ENCODE assay signal across 17 cellular contexts in genomic region chr1:185916866-185917265, GRCh38.
A peak's percentile ranks its signal among the peaks of the same experiment; 100 is the strongest.
DNase-seq lines count a peak whose midpoint lies in the region; ATAC-seq, FAIRE-seq and TF ChIP-seq lines count a peak whose summit lies in the region.
"Had no signal": no experiment of that assay in that cellular context is flagged by ENCODE, and none has a peak within 500 bp of the region (broad histone marks: within the 10 kb centered on the region; RNA-seq: fewer than 3 reads in every experiment).

No MANE protein-coding gene starts in this region.

- no peak overlapping the region for H4K5ac ChIP-seq in IMR-90 (ENCODE audit: low read depth, low read length)

- H3K36me3 Mint-ChIP-seq in activated T-helper 17 cell treated with anti-CD3 and anti-CD28 coated beads, Interleukin-2, amount 50 U/mL, for 72 hours (ENCODE audit: low read depth): no peaks in the 10 kb centered on the region
- H3K36me3 Mint-ChIP-seq in neural progenitor cell: no peaks in the 10 kb centered on the region

- TF ChIP-seq CTCF in IMR-90 (conservative IDR thresholded peaks at IDR 0.05; ENCODE audit: low read depth, low read length) (no peak), fibroblast of mammary gland (conservative IDR thresholded peaks at IDR 0.05; ENCODE audit: control insufficient read depth, insufficient read depth, low read depth, low read length) (no peak), neural progenitor cell (IDR thresholded peaks at IDR 0.05) (no peak)

- H3K4me3 Mint-ChIP-seq in activated T-helper 17 cell treated with anti-CD3 and anti-CD28 coated beads, Interleukin-2, amount 50 U/mL, for 72 hours: no peak overlapping the region
- no peak overlapping the region for H3K4me3 Mint-ChIP-seq in neural progenitor cell

- no peaks in the 10 kb centered on the region for H3K79me1 ChIP-seq in IMR-90 (ENCODE audit: low read depth in 1 of 2, low read length in 2 of 2)

- no peaks in the 10 kb centered on the region for H3K4me1 ChIP-seq in IMR-90 (ENCODE audit: control insufficient read depth, insufficient read depth, low read length)
- H3K4me1 ChIP-seq in neural progenitor cell: peaks cover 22% of the 10 kb centered on the region
- H3K4me1 ChIP-seq: A549 had no signal

- DNase-seq in AG08395 (ENCODE audit: low spot score) (peak; percentile 26), IMR-90 (peak; percentile 31), fibroblast of mammary gland (ENCODE audit: low read depth) (peak; percentile 71), neural progenitor cell (ENCODE audit: low spot score) (no peak), HTR-8/SVneo (ENCODE audit: insufficient read length, low spot score) (no peak)
- no peak for DNase-seq in stimulated activated CD4-positive, alpha-beta T cell treated with anti-CD3 and anti-CD28 coated beads, Interleukin-2, amount 100 ng/mL, for 48 hours
- DNase-seq: H7, NCI-H1436, NCI-H2081 treated with DMSO at 0.1 percent for 48 hours, NCI-H524, SHP77, SK-N-SH had no signal

- H2BK120ac ChIP-seq in IMR-90 (ENCODE audit: low read depth, low read length): no peak overlapping the region

- H3K4me3 ChIP-seq in IMR-90 (ENCODE audit: insufficient read depth, low read depth, low read length) (no peak overlapping the region), fibroblast of mammary gland (ENCODE audit: control insufficient read depth, low read depth, low read length) (no peak overlapping the region), neural progenitor cell (no peak overlapping the region)
- H3K4me3 ChIP-seq: A549 had no signal

- ATAC-seq in IMR-90 (ENCODE audit: low read depth) (no peak), HG02678 (IDR thresholded peaks at IDR 0.05; ENCODE audit: unreplicated experiment) (no peak)
- peak; percentile 42 for ATAC-seq in activated T-helper 17 cell treated with anti-CD3 and anti-CD28 coated beads, Interleukin-2, amount 50 U/mL, for 72 hours (replicated peaks)

- no peaks in the 10 kb centered on the region for H3K4me1 Mint-ChIP-seq in activated T-helper 17 cell treated with anti-CD3 and anti-CD28 coated beads, Interleukin-2, amount 50 U/mL, for 72 hours
- H3K4me1 Mint-ChIP-seq in neural progenitor cell: peaks cover 2% of the 10 kb centered on the region

- no peak overlapping the region for H3K14ac ChIP-seq in IMR-90 (replicated peaks; ENCODE audit: low read depth, low read length)

- H3K18ac ChIP-seq in IMR-90 (ENCODE audit: low read depth, low read length): no peak overlapping the region

- no peak overlapping the region for H4K8ac ChIP-seq in IMR-90 (ENCODE audit: low read depth in 2 of 2, low read length in 2 of 2)

- POLR2A ChIA-PET in IMR-90 (lab: Charles Lee; ENCODE audit: unreplicated experiment): no interaction called here

- H3F3A ChIP-seq in neural progenitor cell (ENCODE audit: low read depth): peaks cover 10% of the 10 kb centered on the region

- H2BK20ac ChIP-seq in IMR-90 (ENCODE audit: low read depth, low read length): no peak overlapping the region

- H2BK5ac ChIP-seq in IMR-90 (ENCODE audit: low read depth, low read length, poor library complexity, severe bottlenecking): no peak overlapping the region

- no peaks in the 10 kb centered on the region for H3K27me3 ChIP-seq in IMR-90 (ENCODE audit: control insufficient read depth, insufficient read depth, low read length)
- no peaks in the 10 kb centered on the region for H3K27me3 ChIP-seq in neural progenitor cell

- BruUV-seq in IMR-90 (replicated peaks; lab: Mats Ljungman, UMichigan): no TSS peak

- no peaks in the 10 kb centered on the region for H3K79me2 ChIP-seq in neural progenitor cell (ENCODE audit: low read depth)

- no peaks in the 10 kb centered on the region for H3K9me3 Mint-ChIP-seq in activated T-helper 17 cell treated with anti-CD3 and anti-CD28 coated beads, Interleukin-2, amount 50 U/mL, for 72 hours
- no peaks in the 10 kb centered on the region for H3K9me3 Mint-ChIP-seq in neural progenitor cell

- no peak overlapping the region for H2BK15ac ChIP-seq in IMR-90 (ENCODE audit: low read depth, low read length)

- H3K4me2 ChIP-seq in IMR-90 (ENCODE audit: low read depth, low read length) (no peak overlapping the region), neural progenitor cell (no peak overlapping the region)
- H3K4me2 ChIP-seq: A549, SK-N-SH had no signal

- H4K91ac ChIP-seq in IMR-90 (ENCODE audit: insufficient read depth, low read depth, low read length): no peak overlapping the region

- dilution Hi-C loops in IMR-90 (cut with HindIII; ENCODE audit: low sequenced_read_pairs, unreplicated experiment): no loop called here

- no peak for TF ChIP-seq POLR2A in IMR-90 (IDR thresholded peaks at IDR 0.05; ENCODE audit: low read depth, low read length)

- no peak overlapping the region for H3K27ac Mint-ChIP-seq in activated T-helper 17 cell treated with anti-CD3 and anti-CD28 coated beads, Interleukin-2, amount 50 U/mL, for 72 hours
- H3K27ac Mint-ChIP-seq in neural progenitor cell: no peak overlapping the region

- H4K20me1 ChIP-seq in IMR-90 (ENCODE audit: insufficient read depth, low read length) (no peaks in the 10 kb centered on the region), neural progenitor cell (ENCODE audit: low read depth) (no peaks in the 10 kb centered on the region)

- no peak overlapping the region for H2AK5ac ChIP-seq in IMR-90 (ENCODE audit: low read depth, low read length)

- no peak overlapping the region for H3K56ac ChIP-seq in IMR-90 (ENCODE audit: extremely low read depth, insufficient read depth, low read length)

- in situ Hi-C loops in IMR-90 (cut with MboI; ENCODE audit: low sequenced_read_pairs): no loop called here

- no peak overlapping the region for H3K23ac ChIP-seq in IMR-90 (ENCODE audit: low read depth, low read length)

- intact Hi-C loops in IMR-90 (cut with micrococcal nuclease): no loop called here

- peaks cover 13% of the 10 kb centered on the region for H3K27me3 Mint-ChIP-seq in activated T-helper 17 cell treated with anti-CD3 and anti-CD28 coated beads, Interleukin-2, amount 50 U/mL, for 72 hours
- no peaks in the 10 kb centered on the region for H3K27me3 Mint-ChIP-seq in neural progenitor cell (ENCODE audit: insufficient read depth, low read depth)

- H3K9me1 ChIP-seq in IMR-90 (ENCODE audit: insufficient read depth, low read length): no peaks in the 10 kb centered on the region

- H2AFZ ChIP-seq in IMR-90 (replicated peaks; ENCODE audit: low read length, poor library complexity) (no peak overlapping the region), neural progenitor cell (replicated peaks) (no peak overlapping the region)

- H3K4ac ChIP-seq in IMR-90 (ENCODE audit: low read depth, low read length): no peak overlapping the region

- no peak for TF ChIP-seq RAD21 in IMR-90 (IDR thresholded peaks at IDR 0.05; ENCODE audit: low read length)

- H3K9me3 ChIP-seq in IMR-90 (ENCODE audit: control insufficient read depth, insufficient read depth, low read length): no peaks in the 10 kb centered on the region
- no peaks in the 10 kb centered on the region for H3K9me3 ChIP-seq in neural progenitor cell (ENCODE audit: low read depth)
- H3K9me3 ChIP-seq: A549, SK-N-SH had no signal

- no peak for FAIRE-seq in HTR-8/SVneo (lab: Jason Lieb, UNC)
- FAIRE-seq: A549, GM19239 had no signal

- H3K9ac ChIP-seq in IMR-90 (ENCODE audit: low read depth, low read length) (no peak overlapping the region), neural progenitor cell (no peak overlapping the region)
- H3K9ac ChIP-seq: SK-N-SH had no signal

- H2AK9ac ChIP-seq in IMR-90 (replicated peaks; ENCODE audit: low read depth, low read length, poor library complexity): no peak overlapping the region

- CTCF ChIA-PET in IMR-90 (lab: Yijun Ruan, JAX): no interaction called here

- no peaks in the 10 kb centered on the region for H3K36me3 ChIP-seq in IMR-90 (ENCODE audit: control insufficient read depth, insufficient read depth, low read length)
- no peaks in the 10 kb centered on the region for H3K36me3 ChIP-seq in neural progenitor cell

- H3K27ac ChIP-seq in IMR-90 (ENCODE audit: insufficient read depth, low read length): no peak overlapping the region
- no peak overlapping the region for H3K27ac ChIP-seq in neural progenitor cell
- H3K27ac ChIP-seq: A549, C4-2B had no signal

TF ChIP-seq in IMR-90, 13 proteins besides CTCF, POLR2A, EP300 and RAD21:
- TF ChIP-seq MAFK (IDR thresholded peaks at IDR 0.05; ENCODE audit: low read depth, low read length): no peak
- no peak for TF ChIP-seq ELK1 (IDR thresholded peaks at IDR 0.05; ENCODE audit: borderline replicate concordance, low read depth, low read length)
TF ChIP-seq in IMR-90: peak in this region for 0.

Comparison
In these comparisons a context has a peak if more than half of its experiments do, and no peak if none do; other contexts are left out.
1. DNase-seq: peak in AG08395 (single experiment), IMR-90 (single experiment) and fibroblast of mammary gland (single experiment); none in neural progenitor cell (single experiment), stimulated activated CD4-positive, alpha-beta T cell treated with anti-CD3 and anti-CD28 coated beads, Interleukin-2, amount 100 ng/mL, for 48 hours (0 of 2) and HTR-8/SVneo (single experiment).